1 cellular context compared by ENCODE assay signal in the genomic region with DNA sequence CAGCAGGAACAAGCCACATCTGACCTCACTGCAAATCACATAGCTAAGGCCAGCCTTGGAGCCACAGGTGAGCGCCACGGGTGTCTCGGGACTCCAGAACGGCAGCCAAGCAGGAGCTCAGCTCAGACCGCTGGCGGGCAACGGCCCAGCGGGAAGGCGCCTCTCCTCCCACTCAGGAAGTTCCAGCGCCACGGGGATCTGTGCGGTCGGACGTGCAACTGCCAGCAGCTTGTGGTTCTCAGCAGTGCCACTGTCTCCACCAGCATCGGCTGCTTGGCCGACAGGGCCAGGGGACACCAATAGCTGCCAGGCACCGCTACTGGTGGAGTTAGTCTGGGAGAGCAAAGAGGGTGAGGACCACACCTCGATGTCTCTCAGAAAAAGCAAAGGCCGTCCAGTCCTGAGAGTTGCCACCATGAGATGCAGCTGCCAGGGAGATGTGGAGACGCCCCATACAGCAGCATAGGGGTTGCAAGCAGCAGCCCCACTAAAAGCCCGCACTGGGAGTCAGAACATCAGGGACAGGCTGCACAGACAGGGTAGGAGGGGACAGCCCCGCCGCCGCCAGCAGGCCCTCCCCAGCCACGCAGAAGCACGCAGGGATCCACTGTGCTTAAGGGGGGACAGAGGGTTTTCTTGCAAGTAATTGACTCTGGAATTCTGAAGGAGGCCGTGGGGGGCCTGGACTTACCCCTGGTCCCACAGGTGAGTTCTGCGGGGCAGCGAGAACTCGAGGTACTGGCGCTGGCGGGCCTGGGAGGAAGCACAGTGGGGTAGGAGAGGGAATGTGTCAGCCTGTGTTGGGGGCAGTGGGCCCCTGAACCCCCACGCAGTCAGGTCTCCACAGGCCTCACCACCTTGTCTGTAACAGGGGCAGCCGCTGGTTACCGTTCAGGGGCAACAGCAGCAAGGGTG.
A peak's percentile ranks its signal among the peaks of the same experiment; 100 is the strongest.
TF ChIP-seq lines count a peak whose summit lies in the region.

No MANE protein-coding gene starts in this region.

TF ChIP-seq in K562, 482 proteins besides CTCF, POLR2A, EP300 and RAD21 (continued from another document):
- no peak for TF ChIP-seq UBTF (IDR thresholded peaks at IDR 0.05; ENCODE audit: borderline replicate concordance in 1 of 2, low read depth in 2 of 2, low read length in 2 of 2)
- no peak for TF ChIP-seq MTA1 (IDR thresholded peaks at IDR 0.05; ENCODE audit: borderline replicate concordance)
- peak; percentile 42; the same call in 1 of the 2 replicates for TF ChIP-seq ZBTB33 (CRISPR knock-in tag; IDR thresholded peaks at IDR 0.05)
- TF ChIP-seq ZFP1 (CRISPR knock-in tag; IDR thresholded peaks at IDR 0.05) = no peak
- no peak for TF ChIP-seq ZNF253 (CRISPR knock-in tag; conservative IDR thresholded peaks at IDR 0.05)
- TF ChIP-seq DACH1 (IDR thresholded peaks at IDR 0.05; ENCODE audit: partially characterized antibody) = no peak
